Comparison of ENCODE assay signal across 21 cellular contexts in the genomic region with DNA sequence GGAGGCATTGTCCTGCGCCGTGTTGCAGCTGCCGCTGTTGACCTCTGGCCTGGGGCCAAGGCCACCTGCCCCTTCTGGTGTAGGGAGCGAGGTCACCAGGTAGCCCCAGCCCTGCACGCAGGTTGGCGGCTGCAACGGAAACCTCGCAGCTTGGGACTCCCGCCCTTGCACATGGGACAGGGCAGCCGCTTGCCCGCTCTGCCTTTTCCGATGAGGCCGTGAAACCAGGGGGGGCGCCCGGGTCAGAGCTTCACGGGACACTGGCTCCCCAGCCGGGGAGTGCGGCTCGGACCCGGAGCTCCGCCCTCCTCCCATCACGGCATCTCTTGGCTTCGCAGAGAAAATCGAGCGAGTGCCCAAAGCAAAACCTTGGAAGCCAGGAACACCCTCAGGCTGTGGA. TPM values are rescaled to one million over a fixed set of nuclear protein-coding genes. Genes with fewer than 3 reads are reported as not detected.
"Had no signal": no experiment of that assay in that cellular context is flagged by ENCODE, and none has a peak within 500 bp of the region (broad histone marks: within the 10 kb centered on the region; RNA-seq: fewer than 3 reads in every experiment).

No MANE protein-coding gene starts in this region.

- DNase-seq: effector memory CD8-positive, alpha-beta T cell; esophagus squamous epithelium; foreskin fibroblast; glutamatergic neuron; islet precursor cell; midbrain; psoas muscle; retina; sigmoid colon; stimulated activated CD4-positive, alpha-beta T cell treated with anti-CD3 and anti-CD28 coated beads, Interleukin-2, amount 100 ng/mL, for 24 hours; stimulated activated CD4-positive, alpha-beta T cell treated with anti-CD3 and anti-CD28 coated beads, Interleukin-4, amount 100 ng/mL, for 4 hours; stimulated activated naive B cell treated with anti-CD40 and anti-IgM and Interleukin-4, amounts not matched to agents 10 μg/mL and 1 μg/mL and 100 μg/mL, for 72 hours; stimulated activated naive CD8-positive, alpha-beta T cell treated with anti-CD3 and anti-CD28 coated beads, Interleukin-15, amount 100 ng/mL, for 72 hours; transverse colon had no signal

- H3K27ac Mint-ChIP-seq: dendritic cell treated with granulocyte-macrophage colony-stimulating factor and Interleukin-4, amounts not matched to agents 40 ng/mL and 50 ng/mL, for 4 days; effector memory CD8-positive, alpha-beta T cell; natural killer cell treated with Interleukin-12 subunit alpha and Interleukin-12 subunit beta and Interleukin-15 and Interleukin-18, amount 100 ng/mL, for 72 hours; neural progenitor cell; stimulated activated naive B cell treated with anti-CD40 and anti-IgM and Interleukin-4, amounts not matched to agents 10 μg/mL and 1 μg/mL and 100 μg/mL, for 72 hours; stimulated activated naive CD8-positive, alpha-beta T cell treated with anti-CD3 and anti-CD28 coated beads, Interleukin-15, amount 100 ng/mL, for 72 hours had no signal

- H3K4me3 Mint-ChIP-seq: dendritic cell treated with granulocyte-macrophage colony-stimulating factor and Interleukin-4, amounts not matched to agents 40 ng/mL and 50 ng/mL, for 4 days; effector memory CD8-positive, alpha-beta T cell; natural killer cell treated with Interleukin-12 subunit alpha and Interleukin-12 subunit beta and Interleukin-15 and Interleukin-18, amount 100 ng/mL, for 72 hours; neural progenitor cell; stimulated activated naive B cell treated with anti-CD40 and anti-IgM and Interleukin-4, amounts not matched to agents 10 μg/mL and 1 μg/mL and 100 μg/mL, for 72 hours; stimulated activated naive CD8-positive, alpha-beta T cell treated with anti-CD3 and anti-CD28 coated beads, Interleukin-15, amount 100 ng/mL, for 72 hours had no signal

- H3K36me3 ChIP-seq: esophagus squamous epithelium, gastroesophageal sphincter, neural progenitor cell, sigmoid colon, thoracic aorta, transverse colon had no signal

- H3K27me3 Mint-ChIP-seq: stimulated activated naive B cell treated with anti-CD40 and anti-IgM and Interleukin-4, amounts not matched to agents 10 μg/mL and 1 μg/mL and 100 μg/mL, for 72 hours; stimulated activated naive CD8-positive, alpha-beta T cell treated with anti-CD3 and anti-CD28 coated beads, Interleukin-15, amount 100 ng/mL, for 72 hours had no signal

- H3K4me2 ChIP-seq: neural progenitor cell had no signal

- ATAC-seq: effector memory CD8-positive, alpha-beta T cell; gastroesophageal sphincter; left lobe of liver; natural killer cell treated with Interleukin-12 subunit alpha and Interleukin-12 subunit beta and Interleukin-15 and Interleukin-18, amount 100 ng/mL, for 72 hours; psoas muscle; stimulated activated naive B cell treated with anti-CD40 and anti-IgM and Interleukin-4, amounts not matched to agents 10 μg/mL and 1 μg/mL and 100 μg/mL, for 72 hours; stimulated activated naive CD8-positive, alpha-beta T cell treated with anti-CD3 and anti-CD28 coated beads, Interleukin-15, amount 100 ng/mL, for 72 hours had no signal

- H3K27ac ChIP-seq: esophagus squamous epithelium, gastroesophageal sphincter, neural progenitor cell, psoas muscle, sigmoid colon, skin epidermis, thoracic aorta, transverse colon had no signal

- H3K4me1 ChIP-seq: esophagus squamous epithelium, gastroesophageal sphincter, neural progenitor cell, psoas muscle, sigmoid colon, transverse colon had no signal

- H3K9me3 ChIP-seq: esophagus squamous epithelium, psoas muscle, sigmoid colon, thoracic aorta, transverse colon had no signal

- H3K4me1 Mint-ChIP-seq: neural progenitor cell; stimulated activated naive B cell treated with anti-CD40 and anti-IgM and Interleukin-4, amounts not matched to agents 10 μg/mL and 1 μg/mL and 100 μg/mL, for 72 hours; stimulated activated naive CD8-positive, alpha-beta T cell treated with anti-CD3 and anti-CD28 coated beads, Interleukin-15, amount 100 ng/mL, for 72 hours had no signal

- H3K4me3 ChIP-seq: esophagus squamous epithelium, gastroesophageal sphincter, neural progenitor cell, psoas muscle, sigmoid colon, skin epidermis, thoracic aorta, transverse colon had no signal

- H2AFZ ChIP-seq: neural progenitor cell had no signal

- H3K27me3 ChIP-seq: esophagus squamous epithelium, sigmoid colon, transverse colon had no signal

- H3K9ac ChIP-seq: neural progenitor cell had no signal

- H3K36me3 Mint-ChIP-seq: natural killer cell treated with Interleukin-12 subunit alpha and Interleukin-12 subunit beta and Interleukin-15 and Interleukin-18, amount 100 ng/mL, for 72 hours; neural progenitor cell had no signal

- H3K9me3 Mint-ChIP-seq: effector memory CD8-positive, alpha-beta T cell; natural killer cell treated with Interleukin-12 subunit alpha and Interleukin-12 subunit beta and Interleukin-15 and Interleukin-18, amount 100 ng/mL, for 72 hours; neural progenitor cell had no signal

RNA-seq across cellular contexts. Expression of a gene that starts 25.4 kb away (rescaled TPM):
- total RNA-seq: esophagus squamous epithelium, gastroesophageal sphincter had no signal
